ENCODE assay signal across 1 cellular context in the genomic region with DNA sequence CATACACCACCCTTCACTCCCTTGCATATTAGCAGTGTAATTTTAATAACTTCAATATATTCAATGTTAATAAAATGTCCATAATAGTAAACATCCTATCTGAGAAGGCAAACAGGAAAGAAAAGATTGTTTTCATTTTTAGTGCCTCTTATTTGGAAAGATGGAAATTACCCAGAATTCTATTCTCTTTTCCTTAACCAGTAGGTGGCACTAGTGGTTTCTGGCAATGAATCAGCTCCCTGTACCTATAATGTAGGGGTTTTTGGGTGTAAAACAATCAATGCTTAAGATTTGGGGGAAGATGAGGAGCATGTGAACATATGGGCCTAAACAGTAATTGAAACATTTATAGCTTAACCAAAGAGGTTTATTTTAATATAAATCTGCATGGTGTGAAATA.
TF ChIP-seq lines count a peak whose summit lies in the region.

No MANE protein-coding gene starts in this region.

TF ChIP-seq in HepG2, 621 proteins besides CTCF, POLR2A, EP300 and RAD21 (continued from another document):
- TF ChIP-seq, protein P1, sequence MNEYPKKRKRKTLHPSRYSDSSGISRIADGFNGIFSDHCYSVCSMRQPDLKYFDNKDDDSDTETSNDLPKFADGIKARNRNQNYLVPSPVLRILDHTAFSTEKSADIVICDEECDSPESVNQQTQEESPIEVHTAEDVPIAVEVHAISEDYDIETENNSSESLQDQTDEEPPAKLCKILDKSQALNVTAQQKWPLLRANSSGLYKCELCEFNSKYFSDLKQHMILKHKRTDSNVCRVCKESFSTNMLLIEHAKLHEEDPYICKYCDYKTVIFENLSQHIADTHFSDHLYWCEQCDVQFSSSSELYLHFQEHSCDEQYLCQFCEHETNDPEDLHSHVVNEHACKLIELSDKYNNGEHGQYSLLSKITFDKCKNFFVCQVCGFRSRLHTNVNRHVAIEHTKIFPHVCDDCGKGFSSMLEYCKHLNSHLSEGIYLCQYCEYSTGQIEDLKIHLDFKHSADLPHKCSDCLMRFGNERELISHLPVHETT (CRISPR knock-in tag; conservative IDR thresholded peaks at IDR 0.05), result no peak
- TF ChIP-seq, protein P2, sequence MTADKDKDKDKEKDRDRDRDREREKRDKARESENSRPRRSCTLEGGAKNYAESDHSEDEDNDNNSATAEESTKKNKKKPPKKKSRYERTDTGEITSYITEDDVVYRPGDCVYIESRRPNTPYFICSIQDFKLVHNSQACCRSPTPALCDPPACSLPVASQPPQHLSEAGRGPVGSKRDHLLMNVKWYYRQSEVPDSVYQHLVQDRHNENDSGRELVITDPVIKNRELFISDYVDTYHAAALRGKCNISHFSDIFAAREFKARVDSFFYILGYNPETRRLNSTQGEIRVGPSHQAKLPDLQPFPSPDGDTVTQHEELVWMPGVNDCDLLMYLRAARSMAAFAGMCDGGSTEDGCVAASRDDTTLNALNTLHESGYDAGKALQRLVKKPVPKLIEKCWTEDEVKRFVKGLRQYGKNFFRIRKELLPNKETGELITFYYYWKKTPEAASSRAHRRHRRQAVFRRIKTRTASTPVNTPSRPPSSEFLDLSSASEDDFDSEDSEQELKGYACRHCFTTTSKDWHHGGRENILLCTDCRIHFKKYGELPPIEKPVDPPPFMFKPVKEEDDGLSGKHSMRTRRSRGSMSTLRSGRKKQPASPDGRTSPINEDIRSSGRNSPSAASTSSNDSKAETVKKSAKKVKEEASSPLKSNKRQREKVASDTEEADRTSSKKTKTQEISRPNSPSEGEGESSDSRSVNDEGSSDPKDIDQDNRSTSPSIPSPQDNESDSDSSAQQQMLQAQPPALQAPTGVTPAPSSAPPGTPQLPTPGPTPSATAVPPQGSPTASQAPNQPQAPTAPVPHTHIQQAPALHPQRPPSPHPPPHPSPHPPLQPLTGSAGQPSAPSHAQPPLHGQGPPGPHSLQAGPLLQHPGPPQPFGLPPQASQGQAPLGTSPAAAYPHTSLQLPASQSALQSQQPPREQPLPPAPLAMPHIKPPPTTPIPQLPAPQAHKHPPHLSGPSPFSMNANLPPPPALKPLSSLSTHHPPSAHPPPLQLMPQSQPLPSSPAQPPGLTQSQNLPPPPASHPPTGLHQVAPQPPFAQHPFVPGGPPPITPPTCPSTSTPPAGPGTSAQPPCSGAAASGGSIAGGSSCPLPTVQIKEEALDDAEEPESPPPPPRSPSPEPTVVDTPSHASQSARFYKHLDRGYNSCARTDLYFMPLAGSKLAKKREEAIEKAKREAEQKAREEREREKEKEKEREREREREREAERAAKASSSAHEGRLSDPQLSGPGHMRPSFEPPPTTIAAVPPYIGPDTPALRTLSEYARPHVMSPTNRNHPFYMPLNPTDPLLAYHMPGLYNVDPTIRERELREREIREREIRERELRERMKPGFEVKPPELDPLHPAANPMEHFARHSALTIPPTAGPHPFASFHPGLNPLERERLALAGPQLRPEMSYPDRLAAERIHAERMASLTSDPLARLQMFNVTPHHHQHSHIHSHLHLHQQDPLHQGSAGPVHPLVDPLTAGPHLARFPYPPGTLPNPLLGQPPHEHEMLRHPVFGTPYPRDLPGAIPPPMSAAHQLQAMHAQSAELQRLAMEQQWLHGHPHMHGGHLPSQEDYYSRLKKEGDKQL (CRISPR knock-in tag; IDR thresholded peaks at IDR 0.05; ENCODE audit: low read depth), result no peak
- no peak for TF ChIP-seq NAIF1 (CRISPR knock-in tag; IDR thresholded peaks at IDR 0.05; ENCODE audit: borderline replicate concordance)
- TF ChIP-seq, protein P3, sequence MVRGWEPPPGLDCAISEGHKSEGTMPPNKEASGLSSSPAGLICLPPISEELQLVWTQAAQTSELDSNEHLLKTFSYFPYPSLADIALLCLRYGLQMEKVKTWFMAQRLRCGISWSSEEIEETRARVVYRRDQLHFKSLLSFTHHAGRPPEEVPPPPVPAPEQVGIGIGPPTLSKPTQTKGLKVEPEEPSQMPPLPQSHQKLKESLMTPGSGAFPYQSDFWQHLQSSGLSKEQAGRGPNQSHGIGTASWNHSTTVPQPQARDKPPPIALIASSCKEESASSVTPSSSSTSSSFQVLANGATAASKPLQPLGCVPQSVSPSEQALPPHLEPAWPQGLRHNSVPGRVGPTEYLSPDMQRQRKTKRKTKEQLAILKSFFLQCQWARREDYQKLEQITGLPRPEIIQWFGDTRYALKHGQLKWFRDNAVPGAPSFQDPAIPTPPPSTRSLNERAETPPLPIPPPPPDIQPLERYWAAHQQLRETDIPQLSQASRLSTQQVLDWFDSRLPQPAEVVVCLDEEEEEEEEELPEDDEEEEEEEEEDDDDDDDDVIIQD (CRISPR knock-in tag; IDR thresholded peaks at IDR 0.05; ENCODE audit: low read depth), result no peak
- TF ChIP-seq, protein P4, sequence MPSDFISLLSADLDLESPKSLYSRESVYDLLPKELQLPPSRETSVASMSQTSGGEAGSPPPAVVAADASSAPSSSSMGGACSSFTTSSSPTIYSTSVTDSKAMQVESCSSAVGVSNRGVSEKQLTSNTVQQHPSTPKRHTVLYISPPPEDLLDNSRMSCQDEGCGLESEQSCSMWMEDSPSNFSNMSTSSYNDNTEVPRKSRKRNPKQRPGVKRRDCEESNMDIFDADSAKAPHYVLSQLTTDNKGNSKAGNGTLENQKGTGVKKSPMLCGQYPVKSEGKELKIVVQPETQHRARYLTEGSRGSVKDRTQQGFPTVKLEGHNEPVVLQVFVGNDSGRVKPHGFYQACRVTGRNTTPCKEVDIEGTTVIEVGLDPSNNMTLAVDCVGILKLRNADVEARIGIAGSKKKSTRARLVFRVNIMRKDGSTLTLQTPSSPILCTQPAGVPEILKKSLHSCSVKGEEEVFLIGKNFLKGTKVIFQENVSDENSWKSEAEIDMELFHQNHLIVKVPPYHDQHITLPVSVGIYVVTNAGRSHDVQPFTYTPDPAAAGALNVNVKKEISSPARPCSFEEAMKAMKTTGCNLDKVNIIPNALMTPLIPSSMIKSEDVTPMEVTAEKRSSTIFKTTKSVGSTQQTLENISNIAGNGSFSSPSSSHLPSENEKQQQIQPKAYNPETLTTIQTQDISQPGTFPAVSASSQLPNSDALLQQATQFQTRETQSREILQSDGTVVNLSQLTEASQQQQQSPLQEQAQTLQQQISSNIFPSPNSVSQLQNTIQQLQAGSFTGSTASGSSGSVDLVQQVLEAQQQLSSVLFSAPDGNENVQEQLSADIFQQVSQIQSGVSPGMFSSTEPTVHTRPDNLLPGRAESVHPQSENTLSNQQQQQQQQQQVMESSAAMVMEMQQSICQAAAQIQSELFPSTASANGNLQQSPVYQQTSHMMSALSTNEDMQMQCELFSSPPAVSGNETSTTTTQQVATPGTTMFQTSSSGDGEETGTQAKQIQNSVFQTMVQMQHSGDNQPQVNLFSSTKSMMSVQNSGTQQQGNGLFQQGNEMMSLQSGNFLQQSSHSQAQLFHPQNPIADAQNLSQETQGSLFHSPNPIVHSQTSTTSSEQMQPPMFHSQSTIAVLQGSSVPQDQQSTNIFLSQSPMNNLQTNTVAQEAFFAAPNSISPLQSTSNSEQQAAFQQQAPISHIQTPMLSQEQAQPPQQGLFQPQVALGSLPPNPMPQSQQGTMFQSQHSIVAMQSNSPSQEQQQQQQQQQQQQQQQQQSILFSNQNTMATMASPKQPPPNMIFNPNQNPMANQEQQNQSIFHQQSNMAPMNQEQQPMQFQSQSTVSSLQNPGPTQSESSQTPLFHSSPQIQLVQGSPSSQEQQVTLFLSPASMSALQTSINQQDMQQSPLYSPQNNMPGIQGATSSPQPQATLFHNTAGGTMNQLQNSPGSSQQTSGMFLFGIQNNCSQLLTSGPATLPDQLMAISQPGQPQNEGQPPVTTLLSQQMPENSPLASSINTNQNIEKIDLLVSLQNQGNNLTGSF (CRISPR knock-in tag; IDR thresholded peaks at IDR 0.05), result no peak
- TF ChIP-seq, protein P5, sequence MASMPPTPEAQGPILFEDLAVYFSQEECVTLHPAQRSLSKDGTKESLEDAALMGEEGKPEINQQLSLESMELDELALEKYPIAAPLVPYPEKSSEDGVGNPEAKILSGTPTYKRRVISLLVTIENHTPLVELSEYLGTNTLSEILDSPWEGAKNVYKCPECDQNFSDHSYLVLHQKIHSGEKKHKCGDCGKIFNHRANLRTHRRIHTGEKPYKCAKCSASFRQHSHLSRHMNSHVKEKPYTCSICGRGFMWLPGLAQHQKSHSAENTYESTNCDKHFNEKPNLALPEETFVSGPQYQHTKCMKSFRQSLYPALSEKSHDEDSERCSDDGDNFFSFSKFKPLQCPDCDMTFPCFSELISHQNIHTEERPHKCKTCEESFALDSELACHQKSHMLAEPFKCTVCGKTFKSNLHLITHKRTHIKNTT (CRISPR knock-in tag; IDR thresholded peaks at IDR 0.05), result no peak
